Comparison of ENCODE assay signal across 20 cellular contexts in genomic region chr13:82458169-82458568, GRCh38.
DNase-seq lines count a peak whose midpoint lies in the region; ATAC-seq, FAIRE-seq and TF ChIP-seq lines count a peak whose summit lies in the region.
"Had no signal": no experiment of that assay in that cellular context is flagged by ENCODE, and none has a peak within 500 bp of the region (broad histone marks: within the 10 kb centered on the region; RNA-seq: fewer than 3 reads in every experiment).

No MANE protein-coding gene starts in this region.

- H3K36me3 ChIP-seq in heart right ventricle (no peaks in the 10 kb centered on the region), K562 (ENCODE audit: control insufficient read depth, insufficient read depth, low read length) (no peaks in the 10 kb centered on the region)

- intact Hi-C loops in Right ventricle myocardium inferior (cut with DNase I) (no loop called here), heart right ventricle (cut with DNase I) (no loop called here), K562 (cut with micrococcal nuclease) (no loop called here)

- no peaks in the 10 kb centered on the region for H3K27me3 Mint-ChIP-seq in stimulated activated naive CD8-positive, alpha-beta T cell treated with anti-CD3 and anti-CD28 coated beads, Interleukin-15, amount 100 ng/mL, for 72 hours
- H3K27me3 Mint-ChIP-seq: CD4-positive, alpha-beta T cell had no signal

- POLR2A ChIA-PET in K562 (lab: Yijun Ruan, JAX), result no interaction called here

- no peak for ATAC-seq in Right ventricle myocardium inferior
- ATAC-seq in heart right ventricle, result no peak
- no peak for ATAC-seq in K562
- no peak for ATAC-seq in esophagus mucosa
- no peak for ATAC-seq in stimulated activated naive CD8-positive, alpha-beta T cell treated with anti-CD3 and anti-CD28 coated beads, Interleukin-15, amount 100 ng/mL, for 72 hours
- ATAC-seq: A549, GM23338 had no signal

- H3K4me3 Mint-ChIP-seq in stimulated activated naive CD8-positive, alpha-beta T cell treated with anti-CD3 and anti-CD28 coated beads, Interleukin-15, amount 100 ng/mL, for 72 hours, result no peak overlapping the region
- H3K4me3 Mint-ChIP-seq: CD4-positive, alpha-beta T cell; GM23338 had no signal

- H3K27ac ChIP-seq in heart right ventricle (no peak overlapping the region), K562 (ENCODE audit: extremely low read depth, low read depth, low read length) (no peak overlapping the region)
- H3K27ac ChIP-seq: 22Rv1, A549, C4-2B had no signal

- BruUV-seq in K562 (replicated peaks; lab: Mats Ljungman, UMichigan), result TSS peak; percentile 42

- no peak overlapping the region for H3K4me2 ChIP-seq in K562 (ENCODE audit: insufficient read depth, low read length)
- H3K4me2 ChIP-seq: A549, GM23338 had no signal

- in situ Hi-C loops in K562 (cut with MboI), result no loop called here

- TF ChIP-seq POLR2A in K562 (conservative IDR thresholded peaks at IDR 0.05), result no peak

- H4K20me1 ChIP-seq in K562 (replicated peaks; ENCODE audit: control insufficient read depth, insufficient read depth, low read length), result no peaks in the 10 kb centered on the region

- H3K27me3 ChIP-seq in heart right ventricle (no peaks in the 10 kb centered on the region), K562 (ENCODE audit: control insufficient read depth in 2 of 2, insufficient read depth in 2 of 2, low read length in 2 of 2) (no peaks in the 10 kb centered on the region)

- no peaks in the 10 kb centered on the region for H3K4me1 Mint-ChIP-seq in stimulated activated naive CD8-positive, alpha-beta T cell treated with anti-CD3 and anti-CD28 coated beads, Interleukin-15, amount 100 ng/mL, for 72 hours
- H3K4me1 Mint-ChIP-seq: GM23338 had no signal

- H3K27ac Mint-ChIP-seq in stimulated activated naive CD8-positive, alpha-beta T cell treated with anti-CD3 and anti-CD28 coated beads, Interleukin-15, amount 100 ng/mL, for 72 hours, result no peak overlapping the region
- H3K27ac Mint-ChIP-seq: CD4-positive, alpha-beta T cell; GM23338 had no signal

- H3K4me1 ChIP-seq in heart right ventricle (no peaks in the 10 kb centered on the region), K562 (replicated peaks in 1 of 2; ENCODE audit: control insufficient read depth in 2 of 2, insufficient read depth in 2 of 2, low read length in 2 of 2) (no peaks in the 10 kb centered on the region)
- H3K4me1 ChIP-seq: A549, Caco-2 had no signal

- no peak for FAIRE-seq in K562 (lab: Jason Lieb, UNC)
- FAIRE-seq: A549, D721Med, G401.6, GM12891, H54 had no signal

- peaks cover 27 to 33% of the 10 kb centered on the region in 2 donors for H3K9me3 Mint-ChIP-seq in stimulated activated naive CD8-positive, alpha-beta T cell treated with anti-CD3 and anti-CD28 coated beads, Interleukin-15, amount 100 ng/mL, for 72 hours
- H3K9me3 Mint-ChIP-seq: GM23338 had no signal

- WGBS in heart right ventricle, 2 donors, result 90 to 93% methylated on average over 13 of the region's 13 CpGs
- WGBS in K562 (ENCODE audit: insufficient coverage, low coverage, missing lambda C conversion rate), result 5% methylated on average over 5 of the region's 13 CpGs

- no peaks in the 10 kb centered on the region for H3K9me1 ChIP-seq in K562 (ENCODE audit: control insufficient read depth, insufficient read depth, low read length)

- no peak overlapping the region for H2AFZ ChIP-seq in K562 (ENCODE audit: low read depth, low read length)
- H2AFZ ChIP-seq: GM23338 had no signal

- CTCF ChIA-PET in K562 (lab: Yijun Ruan, JAX; ENCODE audit: low intra/inter-chr PET ratio), result no interaction called here

- H3K79me2 ChIP-seq in K562 (ENCODE audit: control insufficient read depth, insufficient read depth, low read length), result no peaks in the 10 kb centered on the region

- no peak overlapping the region for H3K9ac ChIP-seq in K562 (ENCODE audit: insufficient read depth in 1 of 2, low read depth in 2 of 2, low read length in 2 of 2)

- no peak for TF ChIP-seq RAD21 in K562 (CRISPR knock-in tag; conservative IDR thresholded peaks at IDR 0.05 in 1 of 2, IDR thresholded peaks at IDR 0.05 in 1 of 2)

- H3K9me3 ChIP-seq in heart right ventricle (peaks cover 0 to 37% (median 0%) of the 10 kb centered on the region in 11 donors), K562 (replicated peaks; ENCODE audit: control insufficient read depth, insufficient read depth, low read depth, low read length) (no peaks in the 10 kb centered on the region)
- H3K9me3 ChIP-seq: A549, Caco-2 had no signal

- TF ChIP-seq EP300 in K562 (IDR thresholded peaks at IDR 0.05; ENCODE audit: low read length), result no peak

- H3K4me3 ChIP-seq in heart right ventricle (no peak overlapping the region), K562 (no peak overlapping the region)
- H3K4me3 ChIP-seq: A549, GM23338 had no signal

- DNase-seq in Right ventricle myocardium inferior (ENCODE audit: missing footprints), result peak; percentile 17
- no peak for DNase-seq in heart right ventricle
- peak; percentile 27 for DNase-seq in RPMI8226
- no peak for DNase-seq in K562 (ENCODE audit: extremely low read depth in 1 of 4, low spot score in 3 of 4)
- no peak for DNase-seq in activated CD8-positive, alpha-beta memory T cell treated with anti-CD3 and anti-CD28 coated beads, Interleukin-2, amount 50 U/mL, for 48 hours
- DNase-seq in stimulated activated naive CD8-positive, alpha-beta T cell treated with anti-CD3 and anti-CD28 coated beads, Interleukin-15, amount 100 ng/mL, for 72 hours, result no peak
- DNase-seq in inferior parietal cortex (ENCODE audit: extremely low spot score), result no peak
- DNase-seq: AML-193; Caco-2; CD4-positive, alpha-beta T cell; HCEC 1CT had no signal

- TF ChIP-seq CTCF in heart right ventricle (IDR thresholded peaks at IDR 0.05) (no peak), K562 (IDR thresholded peaks at IDR 0.05 in 2 of 3, conservative IDR thresholded peaks at IDR 0.05 in 1 of 3; ENCODE audit: insufficient read depth in 2 of 3, low read depth in 1 of 3, low read length in 3 of 3) (no peak)

TF ChIP-seq in K562, 482 proteins besides CTCF, POLR2A, EP300 and RAD21 (continues in another document):
- TF ChIP-seq POLR2H (tag; IDR thresholded peaks at IDR 0.05; ENCODE audit: low read depth) (no peak), ZBTB33 (CRISPR knock-in tag; IDR thresholded peaks at IDR 0.05) (no peak), E2F6 (IDR thresholded peaks at IDR 0.05; ENCODE audit: borderline replicate concordance in 1 of 2, extremely low read depth in 1 of 2, insufficient read depth in 1 of 2, insufficient read length in 1 of 2, low read depth in 1 of 2, low read length in 1 of 2, poor library complexity in 1 of 2, severe bottlenecking in 1 of 2) (no peak), NUFIP1 (IDR thresholded peaks at IDR 0.05; ENCODE audit: partially characterized antibody) (no peak), BRD9 (IDR thresholded peaks at IDR 0.05; ENCODE audit: low read depth, partially characterized antibody) (no peak), DNMT1 (IDR thresholded peaks at IDR 0.05) (no peak), HIVEP1 (CRISPR knock-in tag; IDR thresholded peaks at IDR 0.05) (no peak)
- TF ChIP-seq, protein P1, sequence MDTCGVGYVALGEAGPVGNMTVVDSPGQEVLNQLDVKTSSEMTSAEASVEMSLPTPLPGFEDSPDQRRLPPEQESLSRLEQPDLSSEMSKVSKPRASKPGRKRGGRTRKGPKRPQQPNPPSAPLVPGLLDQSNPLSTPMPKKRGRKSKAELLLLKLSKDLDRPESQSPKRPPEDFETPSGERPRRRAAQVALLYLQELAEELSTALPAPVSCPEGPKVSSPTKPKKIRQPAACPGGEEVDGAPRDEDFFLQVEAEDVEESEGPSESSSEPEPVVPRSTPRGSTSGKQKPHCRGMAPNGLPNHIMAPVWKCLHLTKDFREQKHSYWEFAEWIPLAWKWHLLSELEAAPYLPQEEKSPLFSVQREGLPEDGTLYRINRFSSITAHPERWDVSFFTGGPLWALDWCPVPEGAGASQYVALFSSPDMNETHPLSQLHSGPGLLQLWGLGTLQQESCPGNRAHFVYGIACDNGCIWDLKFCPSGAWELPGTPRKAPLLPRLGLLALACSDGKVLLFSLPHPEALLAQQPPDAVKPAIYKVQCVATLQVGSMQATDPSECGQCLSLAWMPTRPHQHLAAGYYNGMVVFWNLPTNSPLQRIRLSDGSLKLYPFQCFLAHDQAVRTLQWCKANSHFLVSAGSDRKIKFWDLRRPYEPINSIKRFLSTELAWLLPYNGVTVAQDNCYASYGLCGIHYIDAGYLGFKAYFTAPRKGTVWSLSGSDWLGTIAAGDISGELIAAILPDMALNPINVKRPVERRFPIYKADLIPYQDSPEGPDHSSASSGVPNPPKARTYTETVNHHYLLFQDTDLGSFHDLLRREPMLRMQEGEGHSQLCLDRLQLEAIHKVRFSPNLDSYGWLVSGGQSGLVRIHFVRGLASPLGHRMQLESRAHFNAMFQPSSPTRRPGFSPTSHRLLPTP (IDR thresholded peaks at IDR 0.05; ENCODE audit: borderline replicate concordance, extremely low read depth, insufficient read length), result no peak

Comparison
In these comparisons a context has a peak if more than half of its experiments do, and no peak if none do; other contexts are left out.
1. DNase-seq: peak in Right ventricle myocardium inferior (single experiment) and RPMI8226 (single experiment); none in heart right ventricle (0 of 2), K562 (0 of 4), activated CD8-positive, alpha-beta memory T cell treated with anti-CD3 and anti-CD28 coated beads, Interleukin-2, amount 50 U/mL, for 48 hours (single experiment), stimulated activated naive CD8-positive, alpha-beta T cell treated with anti-CD3 and anti-CD28 coated beads, Interleukin-15, amount 100 ng/mL, for 72 hours (0 of 2) and inferior parietal cortex (single experiment).